ENCODE assay signal across 14 cellular contexts in genomic region chr20:10111144-10111771, GRCh38.
DNase-seq lines count a peak whose midpoint lies in the region; ATAC-seq, FAIRE-seq and TF ChIP-seq lines count a peak whose summit lies in the region.
"Had no signal": no experiment of that assay in that cellular context is flagged by ENCODE, and none has a peak within 500 bp of the region (broad histone marks: within the 10 kb centered on the region; RNA-seq: fewer than 3 reads in every experiment).

No MANE protein-coding gene starts in this region.

- H3K27me3 ChIP-seq in mammary epithelial cell (ENCODE audit: insufficient read depth, low read length), result no peaks in the 10 kb centered on the region
- H3K27me3 ChIP-seq in breast epithelium, result no peaks in the 10 kb centered on the region
- no peaks in the 10 kb centered on the region for H3K27me3 ChIP-seq in adrenal gland

- in situ Hi-C loops in mammary epithelial cell (cut with MboI; ENCODE audit: low sequenced_read_pairs in 2 of 2), result no loop called here

- no peak overlapping the region for H3K4me2 ChIP-seq in mammary epithelial cell (ENCODE audit: insufficient read depth, low read depth, low read length)

- 98% methylated on average over 4 of the region's 4 CpGs for WGBS in mammary epithelial cell (ENCODE audit: low coverage, missing lambda C conversion rate)
- WGBS in adrenal gland, 4 donors, result 68 to 82% (median 75%) methylated on average over 4 of the region's 4 CpGs

- TF ChIP-seq CTCF in mammary epithelial cell (conservative IDR thresholded peaks at IDR 0.05 in 1 of 2, IDR thresholded peaks at IDR 0.05 in 1 of 2; ENCODE audit: extremely low read depth in 1 of 2, insufficient read depth in 1 of 2, low read depth in 1 of 2, low read length in 2 of 2) (no peak), breast epithelium (IDR thresholded peaks at IDR 0.05) (no peak), D721Med (IDR thresholded peaks at IDR 0.05; ENCODE audit: insufficient read depth, missing control alignments) (no peak), adrenal gland (IDR thresholded peaks at IDR 0.05) (no peak)

- H3K79me2 ChIP-seq in mammary epithelial cell (ENCODE audit: insufficient read depth, low read length), result no peaks in the 10 kb centered on the region

- CTCF ChIA-PET in mammary epithelial cell (lab: Charles Lee; ENCODE audit: low non-redundant PET), result no interaction called here

- dilution Hi-C loops in mammary epithelial cell (cut with HindIII; ENCODE audit: low sequenced_read_pairs), result no loop called here

- H2AFZ ChIP-seq in mammary epithelial cell (ENCODE audit: low read depth, low read length), result no peak overlapping the region

- ATAC-seq in left colon (peak; percentile 99), HG02884 (IDR thresholded peaks at IDR 0.05; ENCODE audit: unreplicated experiment) (no peak), GM21360 (IDR thresholded peaks at IDR 0.05; ENCODE audit: unreplicated experiment) (no peak)
- ATAC-seq: activated T-helper 17 cell treated with anti-CD3 and anti-CD28 coated beads, Interleukin-2, amount 50 U/mL, for 72 hours had no signal

- H4K20me1 ChIP-seq in mammary epithelial cell (ENCODE audit: insufficient read depth, low read length), result no peaks in the 10 kb centered on the region

- H3K9ac ChIP-seq in mammary epithelial cell (ENCODE audit: insufficient read depth, low read length), result no peak overlapping the region

- DNase-seq in mammary epithelial cell, result no peak
- no peak for DNase-seq in breast epithelium (ENCODE audit: low spot score in 2 of 2)
- DNase-seq in NCI-H748 (lab: John Stamatoyannopoulos, UW; ENCODE audit: unreplicated experiment), result peak; percentile 88
- peak; percentile 64 to 74 for DNase-seq in left colon
- DNase-seq in D721Med (ENCODE audit: insufficient read length, low spot score), result no peak
- DNase-seq in adrenal gland, result no peak
- DNase-seq: activated CD4-positive, alpha-beta T cell treated with anti-CD3 and anti-CD28 coated beads, Interleukin-2, amount 10 ng/mL, durations not matched to agents 7 days and 5 days; DND-41; NCI-H1105; stimulated activated CD4-positive, alpha-beta T cell treated with anti-CD3 and anti-CD28 coated beads, Interleukin-15, amount 100 ng/mL, for 24 hours had no signal

- H3K27ac ChIP-seq in mammary epithelial cell (ENCODE audit: insufficient read depth, low read depth, low read length) (no peak overlapping the region), breast epithelium (no peak overlapping the region), adrenal gland (no peak overlapping the region)
- H3K27ac ChIP-seq: thoracic aorta had no signal

- H3K4me3 ChIP-seq in mammary epithelial cell (replicated peaks in 1 of 3; ENCODE audit: insufficient read depth in 1 of 3, low read depth in 2 of 3, low read length in 3 of 3) (no peak overlapping the region), breast epithelium (no peak overlapping the region), adrenal gland (no peak overlapping the region)
- H3K4me3 ChIP-seq: thoracic aorta had no signal

- peaks cover 34% of the 10 kb centered on the region for H3K4me1 ChIP-seq in mammary epithelial cell (ENCODE audit: insufficient read depth, low read length)
- H3K4me1 ChIP-seq in breast epithelium, result no peaks in the 10 kb centered on the region
- H3K4me1 ChIP-seq in adrenal gland (replicated peaks in 1 of 2), result no peaks in the 10 kb centered on the region

- TF ChIP-seq POLR2A in breast epithelium (IDR thresholded peaks at IDR 0.05), result no peak
- TF ChIP-seq POLR2A in adrenal gland (IDR thresholded peaks at IDR 0.05), result no peak

- intact Hi-C loops in mammary epithelial cell (cut with micrococcal nuclease) (no loop called here), breast epithelium (cut with DNase I; ENCODE audit: low total_unique reads) (no loop called here), left colon (cut with DNase I, micrococcal nuclease) (no loop called here), adrenal gland (cut with DNase I) (loop anchor here in 1 of 2 donors (10.0 kb wide), 1 partner anchor 314 kb away; no protein-coding TSS in a partner anchor)

- H3K9me3 ChIP-seq in mammary epithelial cell (replicated peaks; ENCODE audit: insufficient read depth, low read length) (no peaks in the 10 kb centered on the region), breast epithelium (peaks cover 0 to 8% of the 10 kb centered on the region in 2 donors), adrenal gland (replicated peaks in 1 of 3) (no peaks in the 10 kb centered on the region)
- H3K9me3 ChIP-seq: thoracic aorta had no signal

- BruUV-seq in mammary epithelial cell (replicated peaks; lab: Mats Ljungman, UMichigan), result TSS peak; percentile 97

- no peaks in the 10 kb centered on the region for H3K36me3 ChIP-seq in mammary epithelial cell (ENCODE audit: insufficient read depth, low read length)
- H3K36me3 ChIP-seq in breast epithelium, result no peaks in the 10 kb centered on the region
- no peaks in the 10 kb centered on the region for H3K36me3 ChIP-seq in adrenal gland (replicated peaks in 1 of 2)
- H3K36me3 ChIP-seq: thoracic aorta had no signal

- no peak for FAIRE-seq in D721Med (lab: Jason Lieb, UNC)

Comparison
In these comparisons a context has a peak if more than half of its experiments do, and no peak if none do; other contexts are left out.
1. DNase-seq: peak in NCI-H748 (single experiment) and left colon (2 of 2); none in mammary epithelial cell (single experiment), breast epithelium (0 of 2), D721Med (single experiment) and adrenal gland (0 of 7).